In the genomic region with DNA sequence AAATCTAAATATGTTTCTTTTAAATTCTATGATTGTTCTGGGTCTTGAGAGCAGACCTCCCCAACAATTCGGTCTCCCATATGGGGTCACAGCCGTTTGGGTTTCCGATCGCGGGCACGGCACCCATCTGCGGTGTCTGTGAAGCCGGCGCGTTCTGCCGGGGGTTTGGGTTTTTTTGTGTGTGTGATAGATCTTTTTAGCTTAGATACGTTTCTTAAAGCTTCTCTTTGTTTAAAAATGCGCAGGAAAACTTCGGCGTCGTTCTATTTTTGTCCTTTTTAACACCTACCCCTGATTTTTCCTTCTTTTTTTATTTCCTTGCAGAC, we compare ENCODE assay signal across 13 cellular contexts. TPM values are rescaled to one million over a fixed set of nuclear protein-coding genes. Genes with fewer than 3 reads are reported as not detected.
DNase-seq lines count a peak whose midpoint lies in the region; ATAC-seq and TF ChIP-seq lines count a peak whose summit lies in the region.
"Had no signal": no experiment of that assay in that cellular context is flagged by ENCODE, and none has a peak within 500 bp of the region (broad histone marks: within the 10 kb centered on the region; RNA-seq: fewer than 3 reads in every experiment).

No MANE protein-coding gene starts in this region.

- no peak overlapping the region for H3K9ac ChIP-seq in liver (ENCODE audit: low read depth in 1 of 2, low read length in 2 of 2)
- H3K9ac ChIP-seq: parathyroid adenoma had no signal

- 82% methylated on average over 16 of the region's 16 CpGs for WGBS in liver
- WGBS in suprapubic skin = 88% methylated on average over 16 of the region's 16 CpGs

- no peak for TF ChIP-seq RAD21 in liver (IDR thresholded peaks at IDR 0.05)

- H3K9me3 ChIP-seq in liver (ENCODE audit: control insufficient read depth in 4 of 4, low read length in 3 of 4) (no peaks in the 10 kb centered on the region), suprapubic skin (no peaks in the 10 kb centered on the region)

- no peak for TF ChIP-seq CTCF in activated CD8-positive, alpha-beta T cell treated with anti-CD3 and anti-CD28 coated beads for 36 hours (IDR thresholded peaks at IDR 0.05)
- no peak for TF ChIP-seq CTCF in liver (IDR thresholded peaks at IDR 0.05; ENCODE audit: low read depth, low read length, missing input control)
- no peak for TF ChIP-seq CTCF in suprapubic skin (IDR thresholded peaks at IDR 0.05)
- TF ChIP-seq CTCF in GM10248 (IDR thresholded peaks at IDR 0.05; ENCODE audit: control extremely low read depth, extremely low read depth, low read depth, missing control alignments) = no peak

- no peak for DNase-seq in activated CD8-positive, alpha-beta T cell treated with anti-CD3 and anti-CD28 coated beads, Interleukin-2, amount 10 ng/mL, durations not matched to agents 7 days and 5 days
- no peak for DNase-seq in activated CD8-positive, alpha-beta T cell treated with anti-CD3 and anti-CD28 coated beads for 36 hours
- DNase-seq in T-cell (no peak), suprapubic skin (ENCODE audit: low spot score in 2 of 2) (no peak), MV-4-11 (lab: John Stamatoyannopoulos, UW) (no peak), COLO829 (ENCODE audit: low spot score) (no peak), GM10248 (ENCODE audit: extremely low spot score) (no peak)
- DNase-seq: activated CD4-positive, CD25-positive, alpha-beta regulatory T cell; amygdala; NCI-H187 treated with DMSO at 0.1 percent for 48 hours; NCI-H526 had no signal

- no peaks in the 10 kb centered on the region for H3K27me3 Mint-ChIP-seq in activated CD8-positive, alpha-beta T cell treated with anti-CD3 and anti-CD28 coated beads, Interleukin-2, amount 10 ng/mL, durations not matched to agents 7 days and 5 days (ENCODE audit: low read depth)
- H3K27me3 Mint-ChIP-seq in activated CD8-positive, alpha-beta T cell treated with anti-CD3 and anti-CD28 coated beads for 36 hours = no peaks in the 10 kb centered on the region
- H3K27me3 Mint-ChIP-seq in T-cell = no peaks in the 10 kb centered on the region

- H3K27me3 ChIP-seq in liver (ENCODE audit: control insufficient read depth in 4 of 4, insufficient read depth in 4 of 4, low read length in 3 of 4) (no peaks in the 10 kb centered on the region), suprapubic skin (no peaks in the 10 kb centered on the region)

- peaks cover 44% of the 10 kb centered on the region for H3K4me1 Mint-ChIP-seq in activated CD8-positive, alpha-beta T cell treated with anti-CD3 and anti-CD28 coated beads, Interleukin-2, amount 10 ng/mL, durations not matched to agents 7 days and 5 days (ENCODE audit: low read depth)
- peaks cover 62% of the 10 kb centered on the region for H3K4me1 Mint-ChIP-seq in activated CD8-positive, alpha-beta T cell treated with anti-CD3 and anti-CD28 coated beads for 36 hours (ENCODE audit: low read depth)
- peaks cover 72 to 81% (median 79%) of the 10 kb centered on the region in 3 donors for H3K4me1 Mint-ChIP-seq in T-cell

- H3K36me3 Mint-ChIP-seq in activated CD8-positive, alpha-beta T cell treated with anti-CD3 and anti-CD28 coated beads, Interleukin-2, amount 10 ng/mL, durations not matched to agents 7 days and 5 days (ENCODE audit: low read depth) = peaks cover 26% of the 10 kb centered on the region
- H3K36me3 Mint-ChIP-seq in activated CD8-positive, alpha-beta T cell treated with anti-CD3 and anti-CD28 coated beads for 36 hours (ENCODE audit: low read depth) = peaks cover 2% of the 10 kb centered on the region
- H3K36me3 Mint-ChIP-seq in T-cell = no peaks in the 10 kb centered on the region

- TF ChIP-seq EP300 in suprapubic skin (IDR thresholded peaks at IDR 0.05) = no peak

- intact Hi-C loops in activated CD8-positive, alpha-beta T cell treated with anti-CD3 and anti-CD28 coated beads for 36 hours (cut with micrococcal nuclease) = no loop called here

- TF ChIP-seq POLR2A in suprapubic skin (IDR thresholded peaks at IDR 0.05) = no peak

- H3K27ac Mint-ChIP-seq in activated CD8-positive, alpha-beta T cell treated with anti-CD3 and anti-CD28 coated beads, Interleukin-2, amount 10 ng/mL, durations not matched to agents 7 days and 5 days = peak overlapping the region; percentile 50
- H3K27ac Mint-ChIP-seq in activated CD8-positive, alpha-beta T cell treated with anti-CD3 and anti-CD28 coated beads for 36 hours = no peak overlapping the region
- peak overlapping the region; percentile 94 to 96 for H3K27ac Mint-ChIP-seq in T-cell

- POLR2A ChIA-PET in activated CD8-positive, alpha-beta T cell treated with anti-CD3 and anti-CD28 coated beads, Interleukin-2, amount 10 ng/mL, durations not matched to agents 7 days and 5 days (lab: Charles Lee) = interaction anchor here (1.6 kb wide), 1 partner anchor 45 kb away, joined by 5 read pairs; no protein-coding TSS in a partner anchor
- POLR2A ChIA-PET in activated CD8-positive, alpha-beta T cell treated with anti-CD3 and anti-CD28 coated beads for 36 hours (lab: Charles Lee) = interaction anchor here (1.6 kb wide), 1 partner anchor 17 kb away, joined by 6 read pairs; no protein-coding TSS in a partner anchor
- POLR2A ChIA-PET in T-cell (lab: Charles Lee) = no interaction called here
- POLR2A ChIA-PET in GM10248 (lab: Yijun Ruan, JAX) = no interaction called here

- CTCF ChIA-PET in activated CD8-positive, alpha-beta T cell treated with anti-CD3 and anti-CD28 coated beads, Interleukin-2, amount 10 ng/mL, durations not matched to agents 7 days and 5 days (lab: Charles Lee) = interaction anchor here (0.7 to 2.4 kb wide), 2 partner anchors 17 to 99 kb away, joined by 3 to 12 read pairs; a partner anchor contains a TSS
- CTCF ChIA-PET in activated CD8-positive, alpha-beta T cell treated with anti-CD3 and anti-CD28 coated beads for 36 hours (lab: Charles Lee) = interaction anchor here (1.2 to 2.2 kb wide), 3 partner anchors 27 to 70 kb away, joined by 4 to 7 read pairs (median 7); no protein-coding TSS in a partner anchor
- CTCF ChIA-PET in T-cell (lab: Charles Lee) = no interaction called here
- CTCF ChIA-PET in GM10248 (lab: Yijun Ruan, JAX) = interaction anchor here (2.2 kb wide), 1 partner anchor 70 kb away, joined by 10 read pairs; no protein-coding TSS in a partner anchor

- H3K4me3 Mint-ChIP-seq in activated CD8-positive, alpha-beta T cell treated with anti-CD3 and anti-CD28 coated beads, Interleukin-2, amount 10 ng/mL, durations not matched to agents 7 days and 5 days = no peak overlapping the region
- H3K4me3 Mint-ChIP-seq in activated CD8-positive, alpha-beta T cell treated with anti-CD3 and anti-CD28 coated beads for 36 hours = no peak overlapping the region
- peak overlapping the region in 2 of 3 donors; percentile 73 to 81 for H3K4me3 Mint-ChIP-seq in T-cell

- H3K4me3 ChIP-seq in liver (ENCODE audit: low read depth in 1 of 3, low read length in 3 of 3) (no peak overlapping the region), suprapubic skin (no peak overlapping the region)

- ATAC-seq in activated CD8-positive, alpha-beta T cell treated with anti-CD3 and anti-CD28 coated beads, Interleukin-2, amount 10 ng/mL, durations not matched to agents 7 days and 5 days = no peak
- no peak for ATAC-seq in activated CD8-positive, alpha-beta T cell treated with anti-CD3 and anti-CD28 coated beads for 36 hours
- no peak for ATAC-seq in T-cell (replicated peaks in 1 of 4)

- H3K9me3 Mint-ChIP-seq in activated CD8-positive, alpha-beta T cell treated with anti-CD3 and anti-CD28 coated beads, Interleukin-2, amount 10 ng/mL, durations not matched to agents 7 days and 5 days (ENCODE audit: insufficient read depth) = no peaks in the 10 kb centered on the region
- H3K9me3 Mint-ChIP-seq in activated CD8-positive, alpha-beta T cell treated with anti-CD3 and anti-CD28 coated beads for 36 hours = no peaks in the 10 kb centered on the region
- no peaks in the 10 kb centered on the region for H3K9me3 Mint-ChIP-seq in T-cell

- H3K4me1 ChIP-seq in liver (ENCODE audit: control insufficient read depth in 4 of 4, insufficient read depth in 4 of 4, low read length in 3 of 4) (peaks cover 10 to 48% (median 26%) of the 10 kb centered on the region in 4 donors), suprapubic skin (peaks cover 35% of the 10 kb centered on the region)
- H3K4me1 ChIP-seq: parathyroid adenoma had no signal

- H3K36me3 ChIP-seq in liver (ENCODE audit: control insufficient read depth in 4 of 4, insufficient read depth in 3 of 4, low read depth in 1 of 4, low read length in 3 of 4) (no peaks in the 10 kb centered on the region), suprapubic skin (peaks cover 6% of the 10 kb centered on the region)

- H3K27ac ChIP-seq in liver (ENCODE audit: low read depth in 1 of 2, low read length in 2 of 2) = peak overlapping the region; percentile 21 to 83
- H3K27ac ChIP-seq in suprapubic skin = peak overlapping the region; percentile 81
- H3K27ac ChIP-seq: parathyroid adenoma had no signal

TF ChIP-seq in liver, 16 proteins besides CTCF, POLR2A, EP300 and RAD21 (continues in another document):
- no peak for TF ChIP-seq FOXA2 (IDR thresholded peaks at IDR 0.05)
- TF ChIP-seq YY1 (IDR thresholded peaks at IDR 0.05) = no peak
- no peak for TF ChIP-seq RXRA (IDR thresholded peaks at IDR 0.05)
- no peak for TF ChIP-seq ATF3 (IDR thresholded peaks at IDR 0.05)
- TF ChIP-seq HNF4G (IDR thresholded peaks at IDR 0.05) = no peak
- no peak for TF ChIP-seq NR2F2 (IDR thresholded peaks at IDR 0.05)
- TF ChIP-seq JUND (IDR thresholded peaks at IDR 0.05) = no peak
- no peak for TF ChIP-seq MAX (IDR thresholded peaks at IDR 0.05)

RNA-seq across cellular contexts. Expression of gene TBC1D14, which starts 34.2 kb away (rescaled TPM):
- 10 to 100 TPM; 39.4 to 39.8 TPM for total RNA-seq in activated CD8-positive, alpha-beta T cell treated with anti-CD3 and anti-CD28 coated beads, Interleukin-2, amount 10 ng/mL, durations not matched to agents 7 days and 5 days
- 10 to 100 TPM; 34.7 to 36.3 TPM for total RNA-seq in activated CD8-positive, alpha-beta T cell treated with anti-CD3 and anti-CD28 coated beads for 36 hours
- total RNA-seq in T-cell (10 to 100 TPM; 44.2 to 73.8 (median 62.3) TPM), liver (10 to 100 TPM; 22.2 to 45.2 TPM), suprapubic skin (100 to 1,000 TPM in 2 of 4 donors, 10 to 100 TPM in 2; 55.0 to 111 (median 97.9) TPM)
- polyA plus RNA-seq in liver = 10 to 100 TPM; 10.0 to 23.2 TPM

Comparison
In these comparisons a context has a peak if more than half of its experiments do, and no peak if none do; other contexts are left out.
1. H3K4me3 Mint-ChIP-seq: peak in T-cell (2 of 3); none in activated CD8-positive, alpha-beta T cell treated with anti-CD3 and anti-CD28 coated beads, Interleukin-2, amount 10 ng/mL, durations not matched to agents 7 days and 5 days (single experiment) and activated CD8-positive, alpha-beta T cell treated with anti-CD3 and anti-CD28 coated beads for 36 hours (single experiment).
2. CTCF ChIA-PET loops: an anchor here in activated CD8-positive, alpha-beta T cell treated with anti-CD3 and anti-CD28 coated beads, Interleukin-2, amount 10 ng/mL, durations not matched to agents 7 days and 5 days (0.7 to 2.4 kb wide), activated CD8-positive, alpha-beta T cell treated with anti-CD3 and anti-CD28 coated beads for 36 hours (1.2 to 2.2 kb wide) and GM10248 (2.2 kb wide); none called in T-cell.
3. POLR2A ChIA-PET loops: an anchor here in activated CD8-positive, alpha-beta T cell treated with anti-CD3 and anti-CD28 coated beads, Interleukin-2, amount 10 ng/mL, durations not matched to agents 7 days and 5 days (1.6 kb wide) and activated CD8-positive, alpha-beta T cell treated with anti-CD3 and anti-CD28 coated beads for 36 hours (1.6 kb wide); none called in T-cell and GM10248.